In the genomic region with DNA sequence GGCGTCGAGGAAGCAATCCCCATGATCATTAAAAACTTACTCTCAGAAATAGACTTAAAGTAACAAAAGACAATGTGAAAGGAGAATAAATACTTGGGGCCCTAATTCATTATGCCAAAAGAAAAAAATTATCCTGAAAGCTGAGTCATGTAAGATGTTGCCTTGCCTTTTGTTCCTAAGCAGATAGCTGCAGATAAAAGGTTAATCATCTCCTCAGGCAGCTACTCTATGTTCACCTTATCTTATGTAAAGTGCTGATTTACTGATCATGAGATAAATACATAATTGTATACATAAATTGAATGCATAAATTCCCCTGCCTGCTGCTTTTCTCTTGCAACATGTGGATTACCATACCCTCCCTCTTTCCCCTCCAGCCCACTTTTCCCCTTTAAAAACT, we compare ENCODE assay signal across 32 cellular contexts. TPM values are rescaled to one million over a fixed set of nuclear protein-coding genes. Genes with fewer than 3 reads are reported as not detected.
A peak's percentile ranks its signal among the peaks of the same experiment; 100 is the strongest.
DNase-seq lines count a peak whose midpoint lies in the region; ATAC-seq, FAIRE-seq and TF ChIP-seq lines count a peak whose summit lies in the region.
"Had no signal": no experiment of that assay in that cellular context is flagged by ENCODE, and none has a peak within 500 bp of the region (broad histone marks: within the 10 kb centered on the region; RNA-seq: fewer than 3 reads in every experiment).

No MANE protein-coding gene starts in this region.

- H2AFZ ChIP-seq in astrocyte (ENCODE audit: low read depth, low read length) = no peak overlapping the region
- H2AFZ ChIP-seq: neural progenitor cell had no signal

- TF ChIP-seq EP300 in A549 (IDR thresholded peaks at IDR 0.05) = no peak

- H3K27ac Mint-ChIP-seq in astrocyte (ENCODE audit: unreplicated experiment) = peak overlapping the region; percentile 45
- H3K27ac Mint-ChIP-seq: activated naive CD8-positive, alpha-beta T cell treated with anti-CD3 and anti-CD28 coated beads for 36 hours; neural progenitor cell; T-helper 1 cell treated with Interleukin-12 subunit alpha and Interleukin-12 subunit beta and Interleukin-4 antibody, amounts not matched to agents 30 μg/mL and 1 μg/mL, for 36 hours had no signal

- H3K27me3 Mint-ChIP-seq in astrocyte (ENCODE audit: low read depth, unreplicated experiment) = no peaks in the 10 kb centered on the region
- H3K27me3 Mint-ChIP-seq: activated naive CD8-positive, alpha-beta T cell treated with anti-CD3 and anti-CD28 coated beads for 36 hours had no signal

- H3K79me2 ChIP-seq in astrocyte (ENCODE audit: insufficient read depth, low read length) = no peaks in the 10 kb centered on the region

- ATAC-seq in A549 (0 out of 6 replicates have a peak, but pooled peaks of 1 of the 2 experiments have one; percentile 35), GM18867 (IDR thresholded peaks at IDR 0.05; ENCODE audit: unreplicated experiment) (no peak), HG03442 (IDR thresholded peaks at IDR 0.05; ENCODE audit: unreplicated experiment) (no peak)
- ATAC-seq in activated CD4-positive, CD25-positive, alpha-beta regulatory T cell treated with anti-CD3 and anti-CD28 coated beads, Interleukin-2, amount 50 U/mL, for 24 hours = no peak

- H3K27ac ChIP-seq in A549 = 0 out of 6 replicates have a peak overlapping the region, but pooled peaks of 1 of the 2 experiments have one; percentile 5
- H3K27ac ChIP-seq in astrocyte (ENCODE audit: low read depth, low read length) = no peak overlapping the region
- H3K27ac ChIP-seq: BLaER1, neural progenitor cell, right lobe of liver, SJSA1, transverse colon had no signal

- 0 out of 3 replicates have a peak overlapping the region, but pooled peaks have one; percentile 8 for H3K4me2 ChIP-seq in A549
- H3K4me2 ChIP-seq in astrocyte (ENCODE audit: low read length) = no peak overlapping the region
- H3K4me2 ChIP-seq: BLaER1, neural progenitor cell had no signal

- TF ChIP-seq RAD21 in A549 (conservative IDR thresholded peaks at IDR 0.05 in 1 of 2, IDR thresholded peaks at IDR 0.05 in 1 of 2) = no peak

- FAIRE-seq in A549 (lab: Jason Lieb, UNC) = no peak
- FAIRE-seq in astrocyte (lab: Jason Lieb, UNC) = no peak
- FAIRE-seq in urothelium cell line (lab: Jason Lieb, UNC) = no peak
- FAIRE-seq: GM18507, kidney, TTC549 had no signal

- H3K27me3 ChIP-seq in astrocyte (ENCODE audit: insufficient read depth, low read length) = peaks cover 6% of the 10 kb centered on the region
- H3K27me3 ChIP-seq: BLaER1, neural progenitor cell, right lobe of liver, SJSA1, transverse colon had no signal

- POLR2A ChIA-PET in A549 (lab: Yijun Ruan, JAX) = no interaction called here

- WGBS in A549 (ENCODE audit: missing lambda C conversion rate) = 60% methylated on average over 2 of the region's 2 CpGs

- TF ChIP-seq CTCF in A549 (IDR thresholded peaks at IDR 0.05) (no peak), astrocyte (IDR thresholded peaks at IDR 0.05; ENCODE audit: insufficient read depth, low read depth, low read length) (no peak)

- DNase-seq in A549 (ENCODE audit: low read depth in 1 of 2, low spot score in 1 of 2) (no peak), NCI-H146 (lab: John Stamatoyannopoulos, UW) (peak; percentile 33), astrocyte (ENCODE audit: low read depth) (peak; percentile 23), kidney glomerular epithelial cell (lab: John Stamatoyannopoulos, UW) (peak; percentile 48), urothelium cell line (ENCODE audit: low spot score) (no peak)
- DNase-seq: activated CD4-positive, alpha-beta T cell treated with anti-CD3 and anti-CD28 coated beads for 1 hour; activated CD8-positive, alpha-beta memory T cell treated with anti-CD3 and anti-CD28 coated beads for 24 hours; activated effector memory CD4-positive, alpha-beta T cell treated with anti-CD3 and anti-CD28 coated beads, Interleukin-2, amount 50 U/mL, for 16 hours; activated naive CD8-positive, alpha-beta T cell treated with anti-CD3 and anti-CD28 coated beads for 36 hours; Calu3; cerebellar nuclear complex; glutamatergic neuron; kidney; NCI-H1048; NCI-H187; NCI-H2227 treated with DMSO at 0.1 percent for 48 hours; right lobe of liver; stimulated activated CD4-positive, alpha-beta T cell treated with anti-CD3 and anti-CD28 coated beads, Interleukin-12 subunit alpha, Interleukin-12 subunit beta, amount 100 ng/mL, for 4 hours; stimulated activated CD4-positive, alpha-beta T cell treated with anti-CD3 and anti-CD28 coated beads, Interleukin-4, amount 100 ng/mL, for 1 hour; transverse colon had no signal

- no peaks in the 10 kb centered on the region for H3K36me3 Mint-ChIP-seq in astrocyte (ENCODE audit: low read depth, unreplicated experiment)

- CTCF ChIA-PET in A549 (lab: Yijun Ruan, JAX) = no interaction called here

- peaks cover 24% of the 10 kb centered on the region for H3K4me1 Mint-ChIP-seq in astrocyte (ENCODE audit: low read depth, unreplicated experiment)
- H3K4me1 Mint-ChIP-seq: neural progenitor cell had no signal

- no peak for TF ChIP-seq POLR2A in A549 (IDR thresholded peaks at IDR 0.05; ENCODE audit: low read length)

- no peaks in the 10 kb centered on the region for H4K20me1 ChIP-seq in astrocyte (ENCODE audit: insufficient read depth, low read length)
- H4K20me1 ChIP-seq: BLaER1 had no signal

- H3K4me3 Mint-ChIP-seq in astrocyte (ENCODE audit: unreplicated experiment) = no peak overlapping the region
- H3K4me3 Mint-ChIP-seq: activated naive CD8-positive, alpha-beta T cell treated with anti-CD3 and anti-CD28 coated beads for 36 hours; neural progenitor cell; T-helper 1 cell treated with Interleukin-12 subunit alpha and Interleukin-12 subunit beta and Interleukin-4 antibody, amounts not matched to agents 30 μg/mL and 1 μg/mL, for 36 hours had no signal

- no peaks in the 10 kb centered on the region for H3K9me3 Mint-ChIP-seq in astrocyte (ENCODE audit: unreplicated experiment)

- no peaks in the 10 kb centered on the region for H3K36me3 ChIP-seq in astrocyte (ENCODE audit: insufficient read depth, low read length)
- H3K36me3 ChIP-seq: BLaER1, neural progenitor cell, right lobe of liver, SJSA1, transverse colon had no signal

- H3K9me3 ChIP-seq in A549 (no peaks in the 10 kb centered on the region), astrocyte (ENCODE audit: insufficient read depth, low read depth, low read length) (no peaks in the 10 kb centered on the region)
- H3K9me3 ChIP-seq: right lobe of liver, SJSA1, transverse colon had no signal

- no peak overlapping the region for H3K9ac ChIP-seq in astrocyte (ENCODE audit: low read length)
- H3K9ac ChIP-seq: BLaER1, neural progenitor cell had no signal

- H3K4me1 ChIP-seq in A549 = peaks cover 16% of the 10 kb centered on the region; the same call in 1 of the 3 replicates
- H3K4me1 ChIP-seq in astrocyte (ENCODE audit: insufficient read depth, low read length) = no peaks in the 10 kb centered on the region
- H3K4me1 ChIP-seq: BLaER1, SJSA1, transverse colon had no signal

- H3K4me3 ChIP-seq in A549 = no peak overlapping the region
- no peak overlapping the region for H3K4me3 ChIP-seq in astrocyte (ENCODE audit: insufficient read depth, low read depth, low read length)
- H3K4me3 ChIP-seq: BLaER1, lung, neural progenitor cell, right lobe of liver, SJSA1, transverse colon had no signal

TF ChIP-seq in A549, 52 proteins besides CTCF, POLR2A, EP300 and RAD21:
- TF ChIP-seq MAFK (IDR thresholded peaks at IDR 0.05; ENCODE audit: partially characterized antibody) (peak; percentile 11), GATA3 (IDR thresholded peaks at IDR 0.05; ENCODE audit: borderline replicate concordance) (peak; percentile 42; the same call in 1 of the 2 replicates), CEBPB (IDR thresholded peaks at IDR 0.05) (no peak), HOXB5 (CRISPR knock-in tag; IDR thresholded peaks at IDR 0.05) (no peak), NFE2L2 (conservative IDR thresholded peaks at IDR 0.05; ENCODE audit: low read length) (no peak)

RNA-seq across cellular contexts. Expression of gene CREB3L2, which starts 28.1 kb away (rescaled TPM):
- polyA plus RNA-seq in A549 (2011; rRNA removed) (32.2 and 33.8 TPM in 2 replicates), A549 (2017; fragmentation: RNase III; extraction: RNeasy Plus Mini Kit Qiagen cat#74134 plus additional on column Dnase treatment) (14.7 to 16.7 TPM (median 16.3 TPM) in 3 replicates)
- polyA plus RNA-seq in A549 (2012; cell fraction: cytosol; rRNA removed) = 8.3 and 11.3 TPM in 2 replicates
- 12.4 and 13.4 TPM in 2 replicates for polyA plus RNA-seq in A549 (2012; cell fraction: nucleus; rRNA removed)
- polyA minus RNA-seq in A549 (2011; rRNA and poly(A)+ RNA removed) = 41.4 and 42.3 TPM in 2 replicates
- 116 and 128 TPM in 2 replicates for total RNA-seq in astrocyte

RNA-seq across cellular contexts. Expression of gene AKR1D1, which starts 46.3 kb away (rescaled TPM):
- polyA plus RNA-seq in A549 (2011; rRNA removed) = not detected in 2 replicates
- polyA plus RNA-seq in A549 (2012; cell fraction: cytosol; rRNA removed) = not detected in 2 replicates
- not detected in 2 replicates for polyA plus RNA-seq in A549 (2012; cell fraction: nucleus; rRNA removed)
- 0.06 TPM in 1 of 3 replicates, not detected in the others for polyA plus RNA-seq in A549 (2017; fragmentation: RNase III; extraction: RNeasy Plus Mini Kit Qiagen cat#74134 plus additional on column Dnase treatment)
- not detected in 2 replicates for polyA minus RNA-seq in A549 (2011; rRNA and poly(A)+ RNA removed)
- not detected in 2 replicates for total RNA-seq in astrocyte
- total RNA-seq: activated naive CD8-positive, alpha-beta T cell treated with anti-CD3 and anti-CD28 coated beads for 36 hours; Calu3; Daoy; kidney; lung; RPMI7951; SJSA1; transverse colon had no signal
- polyA plus RNA-seq: lung had no signal

Comparison
In these comparisons a context has a peak if more than half of its experiments do, and no peak if none do; other contexts are left out.
1. DNase-seq: peak in NCI-H146 (single experiment), astrocyte (single experiment) and kidney glomerular epithelial cell (single experiment); none in A549 (0 of 2) and urothelium cell line (single experiment).